ENCODE assay signal across 15 cellular contexts in genomic region chr3:50078622-50079021, GRCh38. TPM values are rescaled to one million over a fixed set of nuclear protein-coding genes. Genes with fewer than 3 reads are reported as not detected.
DNase-seq lines count a peak whose midpoint lies in the region; ATAC-seq and TF ChIP-seq lines count a peak whose summit lies in the region.
"Had no signal": no experiment of that assay in that cellular context is flagged by ENCODE, and none has a peak within 500 bp of the region (broad histone marks: within the 10 kb centered on the region; RNA-seq: fewer than 3 reads in every experiment).

No MANE protein-coding gene starts in this region.

- no peak overlapping the region for H3K27ac ChIP-seq in CD4-positive, alpha-beta memory T cell (ENCODE audit: low read depth, low read length)
- H3K27ac ChIP-seq in left ventricle myocardium inferior (replicated peaks), result no peak overlapping the region
- no peak overlapping the region for H3K27ac ChIP-seq in prostate gland
- H3K27ac ChIP-seq: colonic mucosa, esophagus muscularis mucosa, heart right ventricle, parathyroid adenoma had no signal

- POLR2A ChIA-PET in CD4-positive, alpha-beta memory T cell (lab: Charles Lee; ENCODE audit: partially characterized antibody), result interaction anchor here (1.2 kb wide), 1 partner anchor 10 kb away, joined by 5 read pairs; the partner anchor contains the start of gene RBM5
- POLR2A ChIA-PET in naive thymus-derived CD8-positive, alpha-beta T cell (lab: Charles Lee), result interaction anchor here (0.7 to 1.9 kb wide), 2 partner anchors 9 to 10 kb away, joined by 3 to 5 read pairs; partner anchors contain the start of gene RBM5

- TF ChIP-seq CTCF in left ventricle myocardium inferior (IDR thresholded peaks at IDR 0.05; ENCODE audit: borderline replicate concordance) (no peak), prostate gland (IDR thresholded peaks at IDR 0.05) (no peak)

- intact Hi-C loops in CD4-positive, alpha-beta memory T cell (cut with micrococcal nuclease), result no loop called here
- intact Hi-C loops in activated T-helper 2 cell treated with anti-CD3 and anti-CD28 coated beads, Interferon-gamma antibody, Interleukin-2, Interleukin-4, amounts not matched to agents 10 μg/mL and 5 μg/mL and 100 μg/mL, durations not matched to agents 14 hours and 24 hours and 36 hours (cut with micrococcal nuclease), result no loop called here
- intact Hi-C loops in left ventricle myocardium inferior (cut with micrococcal nuclease) (no loop called here), prostate gland (cut with DNase I) (no loop called here)

- peak overlapping the region; percentile 10 to 82 (median 65) for H3K27ac Mint-ChIP-seq in CD4-positive, alpha-beta memory T cell
- peak overlapping the region; percentile 55 for H3K27ac Mint-ChIP-seq in activated T-helper 2 cell treated with anti-CD3 and anti-CD28 coated beads, Interferon-gamma antibody, Interleukin-2, Interleukin-4, amounts not matched to agents 10 μg/mL and 5 μg/mL and 100 μg/mL, durations not matched to agents 14 hours and 24 hours and 36 hours
- peak overlapping the region; percentile 32 to 86 (median 74) for H3K27ac Mint-ChIP-seq in naive thymus-derived CD8-positive, alpha-beta T cell

- H3K27me3 Mint-ChIP-seq in CD4-positive, alpha-beta memory T cell, result no peaks in the 10 kb centered on the region
- no peaks in the 10 kb centered on the region for H3K27me3 Mint-ChIP-seq in activated T-helper 2 cell treated with anti-CD3 and anti-CD28 coated beads, Interferon-gamma antibody, Interleukin-2, Interleukin-4, amounts not matched to agents 10 μg/mL and 5 μg/mL and 100 μg/mL, durations not matched to agents 14 hours and 24 hours and 36 hours (ENCODE audit: low read depth)
- H3K27me3 Mint-ChIP-seq in naive thymus-derived CD8-positive, alpha-beta T cell, result no peaks in the 10 kb centered on the region

- H3K36me3 Mint-ChIP-seq in CD4-positive, alpha-beta memory T cell, result peaks cover 14 to 24% of the 10 kb centered on the region in 2 donors
- peaks cover 28% of the 10 kb centered on the region for H3K36me3 Mint-ChIP-seq in activated T-helper 2 cell treated with anti-CD3 and anti-CD28 coated beads, Interferon-gamma antibody, Interleukin-2, Interleukin-4, amounts not matched to agents 10 μg/mL and 5 μg/mL and 100 μg/mL, durations not matched to agents 14 hours and 24 hours and 36 hours (ENCODE audit: low read depth)
- peaks cover 0 to 39% (median 16%) of the 10 kb centered on the region in 3 donors for H3K36me3 Mint-ChIP-seq in naive thymus-derived CD8-positive, alpha-beta T cell

- 50% methylated on average over 1 of the region's 1 CpG for WGBS in prostate gland

- no peaks in the 10 kb centered on the region for H3K9me3 Mint-ChIP-seq in CD4-positive, alpha-beta memory T cell
- H3K9me3 Mint-ChIP-seq in activated T-helper 2 cell treated with anti-CD3 and anti-CD28 coated beads, Interferon-gamma antibody, Interleukin-2, Interleukin-4, amounts not matched to agents 10 μg/mL and 5 μg/mL and 100 μg/mL, durations not matched to agents 14 hours and 24 hours and 36 hours, result no peaks in the 10 kb centered on the region
- no peaks in the 10 kb centered on the region for H3K9me3 Mint-ChIP-seq in naive thymus-derived CD8-positive, alpha-beta T cell

- H3K4me1 Mint-ChIP-seq in CD4-positive, alpha-beta memory T cell, result peaks cover 11 to 31% (median 14%) of the 10 kb centered on the region in 4 donors
- H3K4me1 Mint-ChIP-seq in activated T-helper 2 cell treated with anti-CD3 and anti-CD28 coated beads, Interferon-gamma antibody, Interleukin-2, Interleukin-4, amounts not matched to agents 10 μg/mL and 5 μg/mL and 100 μg/mL, durations not matched to agents 14 hours and 24 hours and 36 hours (ENCODE audit: low read depth), result peaks cover 15% of the 10 kb centered on the region
- H3K4me1 Mint-ChIP-seq in naive thymus-derived CD8-positive, alpha-beta T cell, result peaks cover 5 to 27% (median 15%) of the 10 kb centered on the region in 4 donors

- CTCF ChIA-PET in CD4-positive, alpha-beta memory T cell (lab: Charles Lee; ENCODE audit: partially characterized antibody), result no interaction called here

- ATAC-seq in naive thymus-derived CD8-positive, alpha-beta T cell, result no peak
- ATAC-seq in GM21825 (IDR thresholded peaks at IDR 0.05; ENCODE audit: unreplicated experiment), result no peak
- ATAC-seq: heart right ventricle had no signal

- H3K27me3 ChIP-seq in CD4-positive, alpha-beta memory T cell (ENCODE audit: insufficient read depth, low read length), result no peaks in the 10 kb centered on the region
- H3K27me3 ChIP-seq in left ventricle myocardium inferior (ENCODE audit: low read depth) (no peaks in the 10 kb centered on the region), prostate gland (replicated peaks; ENCODE audit: insufficient read depth) (no peaks in the 10 kb centered on the region)
- H3K27me3 ChIP-seq: colonic mucosa, esophagus muscularis mucosa, heart right ventricle had no signal

- H3K9me3 ChIP-seq in CD4-positive, alpha-beta memory T cell (ENCODE audit: control insufficient read depth in 1 of 2, low read length in 2 of 2), result no peaks in the 10 kb centered on the region
- H3K9me3 ChIP-seq in left ventricle myocardium inferior (replicated peaks) (no peaks in the 10 kb centered on the region), prostate gland (no peaks in the 10 kb centered on the region)
- H3K9me3 ChIP-seq: colonic mucosa, esophagus muscularis mucosa, heart right ventricle had no signal

- no peak for TF ChIP-seq POLR2A in prostate gland (IDR thresholded peaks at IDR 0.05)

- peaks cover 11% of the 10 kb centered on the region for H3K36me3 ChIP-seq in CD4-positive, alpha-beta memory T cell (ENCODE audit: insufficient read depth, low read length)
- H3K36me3 ChIP-seq in left ventricle myocardium inferior (peaks cover 43% of the 10 kb centered on the region), prostate gland (no peaks in the 10 kb centered on the region)

- H3K4me3 Mint-ChIP-seq in CD4-positive, alpha-beta memory T cell, result no peak overlapping the region
- no peak overlapping the region for H3K4me3 Mint-ChIP-seq in activated T-helper 2 cell treated with anti-CD3 and anti-CD28 coated beads, Interferon-gamma antibody, Interleukin-2, Interleukin-4, amounts not matched to agents 10 μg/mL and 5 μg/mL and 100 μg/mL, durations not matched to agents 14 hours and 24 hours and 36 hours (ENCODE audit: low read depth)
- H3K4me3 Mint-ChIP-seq in naive thymus-derived CD8-positive, alpha-beta T cell, result no peak overlapping the region

- H3K4me3 ChIP-seq in CD4-positive, alpha-beta memory T cell (ENCODE audit: low read length in 2 of 2), result no peak overlapping the region
- H3K4me3 ChIP-seq in left ventricle myocardium inferior, result no peak overlapping the region
- H3K4me3 ChIP-seq in prostate gland, result no peak overlapping the region
- H3K4me3 ChIP-seq: colonic mucosa, esophagus muscularis mucosa, heart right ventricle had no signal

- peaks cover 14% of the 10 kb centered on the region for H3K4me1 ChIP-seq in CD4-positive, alpha-beta memory T cell (ENCODE audit: insufficient read depth, low read length)
- H3K4me1 ChIP-seq in left ventricle myocardium inferior, result no peaks in the 10 kb centered on the region
- no peaks in the 10 kb centered on the region for H3K4me1 ChIP-seq in prostate gland (replicated peaks)
- H3K4me1 ChIP-seq: colonic mucosa, esophagus muscularis mucosa, parathyroid adenoma had no signal

- DNase-seq in CD4-positive, alpha-beta memory T cell, result no peak
- DNase-seq in HT1080 (ENCODE audit: low read depth) (peak; percentile 17), left ventricle myocardium inferior (no peak), prostate gland (ENCODE audit: low spot score) (no peak)
- no peak for DNase-seq in activated T-helper 2 cell treated with anti-CD3 and anti-CD28 coated beads, Interferon-gamma antibody, Interleukin-2, Interleukin-4, amounts not matched to agents 10 μg/mL and 5 μg/mL and 100 μg/mL, durations not matched to agents 14 hours and 24 hours and 36 hours (ENCODE audit: low spot score)
- no peak for DNase-seq in naive thymus-derived CD8-positive, alpha-beta T cell
- DNase-seq: activated T-cell treated with anti-CD3 and anti-CD28 coated beads for 4 hours, colonic mucosa, GF-D8, heart right ventricle, NCI-H1930, RPMI8226 had no signal

RNA-seq across cellular contexts. Expression of gene RBM5, which starts 10.1 kb away (rescaled TPM):
- 100 to 1,000 TPM; 377 to 385 TPM for total RNA-seq in CD4-positive, alpha-beta memory T cell
- polyA plus RNA-seq in CD4-positive, alpha-beta memory T cell, result 10 to 100 TPM; 16.7 to 47.9 TPM
- 54.7 and 65.5 TPM in 2 replicates for total RNA-seq in HT1080 (2014; rRNA removed; shearing (Covaris generic))
- polyA plus RNA-seq in HT1080 (2015; cell fraction: cytosol; rRNA removed), result 26.1 and 32.6 TPM in 2 replicates
- 470 and 474 TPM in 2 replicates for polyA plus RNA-seq in HT1080 (2015; cell fraction: nucleus; rRNA removed)
- 139 and 144 TPM in 2 replicates for total RNA-seq in activated T-helper 2 cell treated with anti-CD3 and anti-CD28 coated beads, Interferon-gamma antibody, Interleukin-2, Interleukin-4, amounts not matched to agents 10 μg/mL and 5 μg/mL and 100 μg/mL, durations not matched to agents 14 hours and 24 hours and 36 hours
- total RNA-seq in naive thymus-derived CD8-positive, alpha-beta T cell, result 100 to 1,000 TPM; 387 to 402 TPM
- polyA plus RNA-seq in naive thymus-derived CD8-positive, alpha-beta T cell, result 10 to 100 TPM; 19.7 to 46.1 (median 35.0) TPM
- total RNA-seq in left ventricle myocardium inferior (58.4 TPM), prostate gland (100 to 1,000 TPM; 135 to 260 TPM)
